In genomic region chr10:15461353-15462108, GRCh38 we compare ENCODE assay signal across 11 cellular contexts.
DNase-seq lines count a peak whose midpoint lies in the region; ATAC-seq and TF ChIP-seq lines count a peak whose summit lies in the region.
"Had no signal": no experiment of that assay in that cellular context is flagged by ENCODE, and none has a peak within 500 bp of the region (broad histone marks: within the 10 kb centered on the region; RNA-seq: fewer than 3 reads in every experiment).

No MANE protein-coding gene starts in this region.

- peak; percentile 73 for TF ChIP-seq CTCF in AG10803 (conservative IDR thresholded peaks at IDR 0.05; ENCODE audit: low read length)
- peak; percentile 38; the same call in 1 of the 2 replicates for TF ChIP-seq CTCF in IMR-90 (conservative IDR thresholded peaks at IDR 0.05; ENCODE audit: low read depth, low read length)
- peak; percentile 75 for TF ChIP-seq CTCF in chondrocyte (IDR thresholded peaks at IDR 0.05)
- no peak for TF ChIP-seq CTCF in liver (IDR thresholded peaks at IDR 0.05; ENCODE audit: low read depth, low read length, missing input control)

- H3K36me3 ChIP-seq in IMR-90 (ENCODE audit: control insufficient read depth, insufficient read depth, low read length) (no peaks in the 10 kb centered on the region), liver (ENCODE audit: control insufficient read depth in 4 of 4, insufficient read depth in 3 of 4, low read depth in 1 of 4, low read length in 3 of 4) (no peaks in the 10 kb centered on the region)

- peak overlapping the region; percentile 28 for H3K14ac ChIP-seq in IMR-90 (replicated peaks; ENCODE audit: low read depth, low read length)

- no peak overlapping the region for H3K4me3 Mint-ChIP-seq in chondrocyte (ENCODE audit: unreplicated experiment)
- no peak overlapping the region for H3K4me3 Mint-ChIP-seq in T-helper 2 cell treated with Interferon-gamma antibody and Interleukin-4, amounts not matched to agents 5 μg/mL and 100 μg/mL, for 36 hours
- H3K4me3 Mint-ChIP-seq: activated CD4-positive, alpha-beta memory T cell treated with anti-CD3 and anti-CD28 coated beads for 36 hours had no signal

- peak overlapping the region; percentile 75 for H3K27ac Mint-ChIP-seq in chondrocyte (ENCODE audit: unreplicated experiment)
- no peak overlapping the region for H3K27ac Mint-ChIP-seq in T-helper 2 cell treated with Interferon-gamma antibody and Interleukin-4, amounts not matched to agents 5 μg/mL and 100 μg/mL, for 36 hours
- H3K27ac Mint-ChIP-seq: activated CD4-positive, alpha-beta memory T cell treated with anti-CD3 and anti-CD28 coated beads for 36 hours had no signal

- H3K4me1 ChIP-seq in IMR-90 (ENCODE audit: control insufficient read depth, insufficient read depth, low read length) (peaks cover 5% of the 10 kb centered on the region), liver (ENCODE audit: control insufficient read depth in 4 of 4, insufficient read depth in 4 of 4, low read length in 3 of 4) (no peaks in the 10 kb centered on the region)

- peak overlapping the region; percentile 63 for H3K4ac ChIP-seq in IMR-90 (ENCODE audit: low read depth, low read length)

- CTCF ChIA-PET in IMR-90 (lab: Yijun Ruan, JAX): interaction anchor here (0.6 to 1.6 kb wide), 14 partner anchors 11 to 267 kb away, joined by 3 to 13 read pairs (median 4); partner anchors contain the start of gene ITGA8

- H2AK9ac ChIP-seq in IMR-90 (replicated peaks; ENCODE audit: low read depth, low read length, poor library complexity): no peak overlapping the region

- TF ChIP-seq RAD21 in IMR-90 (IDR thresholded peaks at IDR 0.05; ENCODE audit: low read length) (0 out of 2 replicates have a peak, but pooled peaks have one; percentile 14), liver (IDR thresholded peaks at IDR 0.05) (peak; percentile 25 to 36)

- TF ChIP-seq POLR2A in IMR-90 (IDR thresholded peaks at IDR 0.05; ENCODE audit: low read depth, low read length): no peak

- H3K27ac ChIP-seq in IMR-90 (ENCODE audit: insufficient read depth, low read length) (no peak overlapping the region), liver (ENCODE audit: low read depth in 1 of 2, low read length in 2 of 2) (no peak overlapping the region)

- POLR2A ChIA-PET in IMR-90 (lab: Charles Lee; ENCODE audit: unreplicated experiment): no interaction called here

- peak; percentile 94 for DNase-seq in AG10803 (ENCODE audit: low read depth)
- DNase-seq in IMR-90: peak; percentile 27
- DNase-seq in chondrocyte (ENCODE audit: low spot score): no peak
- no peak for DNase-seq in activated CD4-positive, alpha-beta T cell treated with anti-CD3 and anti-CD28 coated beads for 1 hour
- no peak for DNase-seq in T-helper 2 cell treated with Interferon-gamma antibody and Interleukin-4, amounts not matched to agents 5 μg/mL and 100 μg/mL, for 36 hours (ENCODE audit: low spot score)
- DNase-seq: activated CD4-positive, alpha-beta memory T cell treated with anti-CD3 and anti-CD28 coated beads for 36 hours; NCI-H1930; posterior cingulate gyrus had no signal

- peak overlapping the region in 1 of 2 experiments; percentile 27; a peak in 1 of 4 replicates for H4K8ac ChIP-seq in IMR-90 (ENCODE audit: low read depth in 2 of 2, low read length in 2 of 2)

- H3K9me3 ChIP-seq in IMR-90 (ENCODE audit: control insufficient read depth, insufficient read depth, low read length) (peaks cover 2% of the 10 kb centered on the region), liver (ENCODE audit: control insufficient read depth in 4 of 4, low read length in 3 of 4) (peaks cover 0 to 8% (median 0%) of the 10 kb centered on the region in 4 donors)

- H3K36me3 Mint-ChIP-seq in chondrocyte (ENCODE audit: low read depth): peaks cover 2% of the 10 kb centered on the region
- no peaks in the 10 kb centered on the region for H3K36me3 Mint-ChIP-seq in T-helper 2 cell treated with Interferon-gamma antibody and Interleukin-4, amounts not matched to agents 5 μg/mL and 100 μg/mL, for 36 hours (ENCODE audit: low read depth)

- peaks cover 16% of the 10 kb centered on the region for H3K4me1 Mint-ChIP-seq in chondrocyte (ENCODE audit: low read depth)
- no peaks in the 10 kb centered on the region for H3K4me1 Mint-ChIP-seq in T-helper 2 cell treated with Interferon-gamma antibody and Interleukin-4, amounts not matched to agents 5 μg/mL and 100 μg/mL, for 36 hours (ENCODE audit: low read depth)

- H2BK5ac ChIP-seq in IMR-90 (ENCODE audit: low read depth, low read length, poor library complexity, severe bottlenecking): peak overlapping the region; percentile 10

- intact Hi-C loops in IMR-90 (cut with micrococcal nuclease): loop anchor here (1.0 kb wide), 1 partner anchor 255 kb away; no protein-coding TSS in a partner anchor

- peak overlapping the region; percentile 35; the same call in 1 of the 2 replicates for H2AK5ac ChIP-seq in IMR-90 (ENCODE audit: low read depth, low read length)

- peaks cover 4% of the 10 kb centered on the region for H3K27me3 ChIP-seq in IMR-90 (ENCODE audit: control insufficient read depth, insufficient read depth, low read length)
- no peaks in the 10 kb centered on the region for H3K27me3 ChIP-seq in liver (ENCODE audit: control insufficient read depth in 4 of 4, insufficient read depth in 4 of 4, low read length in 3 of 4)

- BruUV-seq in IMR-90 (replicated peaks; lab: Mats Ljungman, UMichigan): no TSS peak

- H2BK15ac ChIP-seq in IMR-90 (ENCODE audit: low read depth, low read length): peak overlapping the region; percentile 1; the same call in 1 of the 3 replicates

- H2AFZ ChIP-seq in IMR-90 (replicated peaks; ENCODE audit: low read length, poor library complexity): peak overlapping the region; percentile 53

- H3K9ac ChIP-seq in IMR-90 (ENCODE audit: low read depth, low read length): no peak overlapping the region
- no peak overlapping the region for H3K9ac ChIP-seq in liver (ENCODE audit: low read depth in 1 of 2, low read length in 2 of 2)

- 0 out of 2 replicates have a peak overlapping the region, but pooled peaks have one; percentile 7 for H4K5ac ChIP-seq in IMR-90 (ENCODE audit: low read depth, low read length)

- ATAC-seq in IMR-90 (ENCODE audit: low read depth): peak; percentile 72
- no peak for ATAC-seq in HG02759 (IDR thresholded peaks at IDR 0.05; ENCODE audit: unreplicated experiment)
- ATAC-seq in GM21423 (IDR thresholded peaks at IDR 0.05; ENCODE audit: unreplicated experiment): no peak

- H3K4me2 ChIP-seq in IMR-90 (ENCODE audit: low read depth, low read length): no peak overlapping the region

- 0 out of 2 replicates have a peak overlapping the region, but pooled peaks have one; percentile 0 for H3K18ac ChIP-seq in IMR-90 (ENCODE audit: low read depth, low read length)

- no peaks in the 10 kb centered on the region for H3K79me1 ChIP-seq in IMR-90 (ENCODE audit: low read depth in 1 of 2, low read length in 2 of 2)

- dilution Hi-C loops in IMR-90 (cut with HindIII; ENCODE audit: low sequenced_read_pairs, unreplicated experiment): no loop called here

- peaks cover 10% of the 10 kb centered on the region for H3K9me3 Mint-ChIP-seq in chondrocyte (ENCODE audit: low read depth)
- peaks cover 6% of the 10 kb centered on the region for H3K9me3 Mint-ChIP-seq in T-helper 2 cell treated with Interferon-gamma antibody and Interleukin-4, amounts not matched to agents 5 μg/mL and 100 μg/mL, for 36 hours

- H2BK20ac ChIP-seq in IMR-90 (ENCODE audit: low read depth, low read length): peak overlapping the region; percentile 71

- no peaks in the 10 kb centered on the region for H3K27me3 Mint-ChIP-seq in chondrocyte (ENCODE audit: low read depth)
- peaks cover 29% of the 10 kb centered on the region for H3K27me3 Mint-ChIP-seq in T-helper 2 cell treated with Interferon-gamma antibody and Interleukin-4, amounts not matched to agents 5 μg/mL and 100 μg/mL, for 36 hours (ENCODE audit: low read depth)

- H3K23ac ChIP-seq in IMR-90 (ENCODE audit: low read depth, low read length): peak overlapping the region; percentile 45

- WGBS in IMR-90 (ENCODE audit: extremely low coverage in 2 of 2, insufficient read length in 1 of 2), 2 experiments: 24% methylated on average over 4 of the region's 9 CpGs; no CpG with 5 or more reads in 1 of the 2 experiments
- WGBS in liver: 41% methylated on average over 9 of the region's 9 CpGs

- H3K9me1 ChIP-seq in IMR-90 (ENCODE audit: insufficient read depth, low read length): peaks cover 7% of the 10 kb centered on the region

- peak overlapping the region; percentile 58; the same call in 1 of the 2 replicates for H4K91ac ChIP-seq in IMR-90 (ENCODE audit: insufficient read depth, low read depth, low read length)

- H2BK120ac ChIP-seq in IMR-90 (ENCODE audit: low read depth, low read length): peak overlapping the region; percentile 82

- no peaks in the 10 kb centered on the region; the same call in 1 of the 2 replicates for H4K20me1 ChIP-seq in IMR-90 (ENCODE audit: insufficient read depth, low read length)

- H3K4me3 ChIP-seq in AG10803 (ENCODE audit: low read length) (no peak overlapping the region), IMR-90 (ENCODE audit: insufficient read depth, low read depth, low read length) (no peak overlapping the region), liver (ENCODE audit: low read depth in 1 of 3, low read length in 3 of 3) (no peak overlapping the region)

- in situ Hi-C loops in IMR-90 (cut with MboI; ENCODE audit: low sequenced_read_pairs): no loop called here

- peak overlapping the region; percentile 14; the same call in 1 of the 2 replicates for H3K56ac ChIP-seq in IMR-90 (ENCODE audit: extremely low read depth, insufficient read depth, low read length)

TF ChIP-seq in IMR-90, 13 proteins besides CTCF, POLR2A, EP300 and RAD21 (continues in another document):
- TF ChIP-seq MAZ (IDR thresholded peaks at IDR 0.05; ENCODE audit: borderline replicate concordance, low read depth, low read length) (no peak), NFE2L2 (IDR thresholded peaks at IDR 0.05; ENCODE audit: low read depth, low read length) (peak; percentile 66; the same call in 1 of the 2 replicates), RFX5 (IDR thresholded peaks at IDR 0.05; ENCODE audit: low read depth, low read length) (no peak), RCOR1 (IDR thresholded peaks at IDR 0.05; ENCODE audit: insufficient replicate concordance, low read length) (no peak), SMC3 (IDR thresholded peaks at IDR 0.05; ENCODE audit: low read depth, low read length) (peak; percentile 19; the same call in 1 of the 2 replicates)

TF ChIP-seq in liver, 16 proteins besides CTCF, POLR2A, EP300 and RAD21 (continues in another document):
- TF ChIP-seq FOXA2 (IDR thresholded peaks at IDR 0.05): no peak
- TF ChIP-seq SP1 (IDR thresholded peaks at IDR 0.05): peak; percentile 49

Comparison
In these comparisons a context has a peak if more than half of its experiments do, and no peak if none do; other contexts are left out.
1. DNase-seq: peak in AG10803 (single experiment) and IMR-90 (single experiment); none in chondrocyte (single experiment), activated CD4-positive, alpha-beta T cell treated with anti-CD3 and anti-CD28 coated beads for 1 hour (single experiment) and T-helper 2 cell treated with Interferon-gamma antibody and Interleukin-4, amounts not matched to agents 5 μg/mL and 100 μg/mL, for 36 hours (single experiment).